Comparison of ENCODE assay signal across 15 cellular contexts in genomic region chr5:69187342-69187741, GRCh38.
"Had no signal": no experiment of that assay in that cellular context is flagged by ENCODE, and none has a peak within 500 bp of the region (broad histone marks: within the 10 kb centered on the region; RNA-seq: fewer than 3 reads in every experiment).

No MANE protein-coding gene starts in this region.

- H3K27ac ChIP-seq: foreskin keratinocyte, lower lobe of right lung, neutrophil, SK-N-MC, thyroid gland had no signal

- H3K4me3 ChIP-seq: lower lobe of right lung, SK-N-MC, thyroid gland had no signal

- ATAC-seq: foreskin keratinocyte; left cardiac atrium; lower lobe of right lung; stimulated activated effector memory CD8-positive, alpha-beta T cell treated with anti-CD3 and anti-CD28 coated beads, Interleukin-12 subunit alpha, Interleukin-12 subunit beta, amount 100 ng/mL, for 72 hours had no signal

- H3K4me3 Mint-ChIP-seq: activated CD4-positive, alpha-beta memory T cell treated with anti-CD3 and anti-CD28 coated beads for 36 hours; stimulated activated effector memory CD8-positive, alpha-beta T cell treated with anti-CD3 and anti-CD28 coated beads, Interleukin-12 subunit alpha, Interleukin-12 subunit beta, amount 100 ng/mL, for 72 hours had no signal

- H3K27me3 ChIP-seq: foreskin keratinocyte, neutrophil, thyroid gland had no signal

- H3K27ac Mint-ChIP-seq: activated CD4-positive, alpha-beta memory T cell treated with anti-CD3 and anti-CD28 coated beads for 36 hours; stimulated activated effector memory CD8-positive, alpha-beta T cell treated with anti-CD3 and anti-CD28 coated beads, Interleukin-12 subunit alpha, Interleukin-12 subunit beta, amount 100 ng/mL, for 72 hours had no signal

- H3K27me3 Mint-ChIP-seq: activated CD4-positive, alpha-beta memory T cell treated with anti-CD3 and anti-CD28 coated beads for 36 hours had no signal

- H3K9me3 ChIP-seq: lower lobe of right lung, neutrophil, thyroid gland had no signal

- H3K9me3 Mint-ChIP-seq: activated CD4-positive, alpha-beta memory T cell treated with anti-CD3 and anti-CD28 coated beads for 36 hours; stimulated activated effector memory CD8-positive, alpha-beta T cell treated with anti-CD3 and anti-CD28 coated beads, Interleukin-12 subunit alpha, Interleukin-12 subunit beta, amount 100 ng/mL, for 72 hours had no signal

- DNase-seq: activated CD4-positive, alpha-beta memory T cell treated with anti-CD3 and anti-CD28 coated beads for 36 hours; activated CD4-positive, alpha-beta T cell treated with anti-CD3 and anti-CD28 coated beads for 1 hour; activated CD8-positive, alpha-beta memory T cell treated with anti-CD3 and anti-CD28 coated beads, Interleukin-2, amount 50 U/mL, for 48 hours; activated naive CD4-positive, alpha-beta T cell treated with Interleukin-2 at 50 U/mL for 16 hours; foreskin keratinocyte; left cardiac atrium; lower lobe of right lung; midbrain; retina; stimulated activated CD4-positive, alpha-beta T cell treated with anti-CD3 and anti-CD28 coated beads, Interleukin-12 subunit alpha, Interleukin-12 subunit beta, amount 100 ng/mL, for 4 hours; stimulated activated CD4-positive, alpha-beta T cell treated with anti-CD3 and anti-CD28 coated beads, Interleukin-2, amount 100 ng/mL, for 24 hours; thyroid gland had no signal

- H3K36me3 ChIP-seq: lower lobe of right lung, neutrophil, thyroid gland had no signal
